Comparison of ENCODE assay signal across 10 cellular contexts in genomic region chr9:122218885-122219855, GRCh38. TPM values are rescaled to one million over a fixed set of nuclear protein-coding genes. Genes with fewer than 3 reads are reported as not detected.
DNase-seq lines count a peak whose midpoint lies in the region; ATAC-seq lines count a peak whose summit lies in the region.
"Had no signal": no experiment of that assay in that cellular context is flagged by ENCODE, and none has a peak within 500 bp of the region (broad histone marks: within the 10 kb centered on the region; RNA-seq: fewer than 3 reads in every experiment).

No MANE protein-coding gene starts in this region.

- H3K79me2 ChIP-seq in ACC112 (ENCODE audit: control insufficient read depth, insufficient read depth, low read length, unreplicated experiment) (no peaks in the 10 kb centered on the region), mesendoderm (ENCODE audit: control insufficient read depth, insufficient read depth, low read length) (no peaks in the 10 kb centered on the region)

- no peaks in the 10 kb centered on the region for H3K36me3 ChIP-seq in ACC112 (ENCODE audit: insufficient read depth, low read length)
- H3K36me3 ChIP-seq in HUES6 (ENCODE audit: control insufficient read depth, insufficient read depth, low read length) = no peaks in the 10 kb centered on the region
- H3K36me3 ChIP-seq in mesendoderm (ENCODE audit: control insufficient read depth, insufficient read depth, low read length) = no peaks in the 10 kb centered on the region
- H3K36me3 ChIP-seq: HAP-1 had no signal

- H2AFZ ChIP-seq in ACC112 (ENCODE audit: low read length, unreplicated experiment) = peak overlapping the region; percentile 40

- no peak overlapping the region for H4K5ac ChIP-seq in mesendoderm (ENCODE audit: low read length)

- H3K79me1 ChIP-seq in mesendoderm (ENCODE audit: low read length) = no peaks in the 10 kb centered on the region

- no peak for ATAC-seq in GM21381 (IDR thresholded peaks at IDR 0.05; ENCODE audit: unreplicated experiment)

- no peak overlapping the region for H2BK120ac ChIP-seq in mesendoderm (ENCODE audit: low read depth, low read length)

- H4K8ac ChIP-seq in mesendoderm (ENCODE audit: low read depth, low read length) = no peak overlapping the region

- no peak overlapping the region for H2BK15ac ChIP-seq in mesendoderm (replicated peaks; ENCODE audit: low read depth)

- H3K4ac ChIP-seq in mesendoderm (ENCODE audit: low read depth, low read length) = no peak overlapping the region

- no peak overlapping the region for H3K18ac ChIP-seq in mesendoderm (ENCODE audit: low read length)

- H3K9me3 ChIP-seq in HUES6 (ENCODE audit: control insufficient read depth, insufficient read depth, low read depth, low read length) = no peaks in the 10 kb centered on the region
- H3K9me3 ChIP-seq: HAP-1 had no signal

- WGBS in mesendoderm (ENCODE audit: extremely low coverage, insufficient coverage, low lambda C conversion rate) = no CpG with 5 or more reads among the region's 62 CpGs

- no peak overlapping the region for H3K9ac ChIP-seq in HUES6 (ENCODE audit: low read length)
- H3K9ac ChIP-seq in mesendoderm (ENCODE audit: low read length) = peak overlapping the region; percentile 30

- H3K27ac ChIP-seq in ACC112 (ENCODE audit: low read depth, low read length) (no peak overlapping the region), HUES6 (ENCODE audit: low read depth, low read length) (no peak overlapping the region), mesendoderm (ENCODE audit: low read depth, low read length) (no peak overlapping the region)

- H3K4me1 ChIP-seq in ACC112 (ENCODE audit: control insufficient read depth, insufficient read depth, low read length, unreplicated experiment) (peaks cover 18% of the 10 kb centered on the region), HUES6 (ENCODE audit: control insufficient read depth, insufficient read depth, low read length) (peaks cover 40% of the 10 kb centered on the region), mesendoderm (ENCODE audit: control insufficient read depth, low read depth, low read length) (no peaks in the 10 kb centered on the region)
- H3K4me1 ChIP-seq: HAP-1 had no signal

- DNase-seq in dermis blood vessel endothelial cell (peak; percentile 59), mesendoderm (peak; percentile 54), hepatic stellate cell (ENCODE audit: low spot score) (no peak), dedifferentiated amniotic fluid mesenchymal stem cell (ENCODE audit: extremely low spot score) (no peak)
- DNase-seq in activated CD4-positive, CD25-positive, alpha-beta regulatory T cell (lab: John Stamatoyannopoulos, UW) = no peak
- DNase-seq: NCI-H1694 treated with DMSO at 0.1 percent for 48 hours had no signal

- no peak overlapping the region for H2BK5ac ChIP-seq in mesendoderm (ENCODE audit: low read length)

- peaks cover 61% of the 10 kb centered on the region for H3K27me3 ChIP-seq in ACC112 (ENCODE audit: insufficient read depth, low read length)
- H3K27me3 ChIP-seq in HUES6 (ENCODE audit: control insufficient read depth, insufficient read depth, low read length) = peaks cover 100% of the 10 kb centered on the region
- peaks cover 84% of the 10 kb centered on the region for H3K27me3 ChIP-seq in mesendoderm (ENCODE audit: insufficient read depth, low read length, poor library complexity)

- peak overlapping the region; percentile 52 for H3K56ac ChIP-seq in mesendoderm (ENCODE audit: low read length)

- H2AK5ac ChIP-seq in mesendoderm (ENCODE audit: low read length) = no peak overlapping the region

- peak overlapping the region; percentile 16 for H3K23ac ChIP-seq in mesendoderm (ENCODE audit: low read length)

- H3K4me2 ChIP-seq in mesendoderm (ENCODE audit: low read length) = peak overlapping the region; percentile 74

- peak overlapping the region; percentile 70 for H3K4me3 ChIP-seq in ACC112 (ENCODE audit: low read depth, low read length)
- peak overlapping the region; percentile 61 for H3K4me3 ChIP-seq in HUES6 (ENCODE audit: low read depth, low read length)
- no peak overlapping the region for H3K4me3 ChIP-seq in mesendoderm (ENCODE audit: low read length)
- H3K4me3 ChIP-seq: HAP-1 had no signal

RNA-seq across cellular contexts. Expression of gene LHX6, which starts 9.6 kb away (rescaled TPM):
- 18.1 and 27.4 TPM in 2 replicates for total RNA-seq in dermis blood vessel endothelial cell
- 0.55 TPM for polyA plus RNA-seq in mesendoderm (2013, experiment 1 of 2)
- polyA plus RNA-seq in mesendoderm (2013, experiment 2 of 2) = 0.88 TPM

RNA-seq across cellular contexts. Expression of gene RBM18, which starts 45.5 kb away (rescaled TPM):
- 8.0 and 14.3 TPM in 2 replicates for total RNA-seq in dermis blood vessel endothelial cell
- polyA plus RNA-seq in mesendoderm (2013, experiment 1 of 2) = 12.4 TPM
- 12.2 TPM for polyA plus RNA-seq in mesendoderm (2013, experiment 2 of 2)

RNA-seq across cellular contexts. Expression of gene MRRF, which starts 45.5 kb away (rescaled TPM):
- 45.1 and 65.3 TPM in 2 replicates for total RNA-seq in dermis blood vessel endothelial cell
- 40.9 TPM for polyA plus RNA-seq in mesendoderm (2013, experiment 1 of 2)
- polyA plus RNA-seq in mesendoderm (2013, experiment 2 of 2) = 41.5 TPM

RNA-seq across cellular contexts. Expression of gene MORN5, which starts 59.5 kb away (rescaled TPM):
- total RNA-seq in dermis blood vessel endothelial cell = not detected in 2 replicates
- not detected for polyA plus RNA-seq in mesendoderm (2013, experiment 1 of 2)
- polyA plus RNA-seq in mesendoderm (2013, experiment 2 of 2) = not detected

RNA-seq across cellular contexts. Expression of gene NDUFA8, which starts 59.6 kb away (rescaled TPM):
- total RNA-seq in dermis blood vessel endothelial cell = 40.7 and 48.5 TPM in 2 replicates
- polyA plus RNA-seq in mesendoderm (2013, experiment 1 of 2) = 69.6 TPM
- 69.6 TPM for polyA plus RNA-seq in mesendoderm (2013, experiment 2 of 2)

Comparison
In these comparisons a context has a peak if more than half of its experiments do, and no peak if none do; other contexts are left out.
1. DNase-seq: peak in dermis blood vessel endothelial cell (single experiment) and mesendoderm (single experiment); none in hepatic stellate cell (single experiment), dedifferentiated amniotic fluid mesenchymal stem cell (single experiment) and activated CD4-positive, CD25-positive, alpha-beta regulatory T cell (0 of 4).